10 cellular contexts compared by ENCODE assay signal in genomic region chr4:125736057-125736456, GRCh38.
DNase-seq lines count a peak whose midpoint lies in the region; ATAC-seq, FAIRE-seq and TF ChIP-seq lines count a peak whose summit lies in the region.
"Had no signal": no experiment of that assay in that cellular context is flagged by ENCODE, and none has a peak within 500 bp of the region (broad histone marks: within the 10 kb centered on the region; RNA-seq: fewer than 3 reads in every experiment).

No MANE protein-coding gene starts in this region.

- H3K27ac Mint-ChIP-seq in stimulated activated memory B cell treated with anti-CD40 and anti-IgM and Interleukin-4, amounts not matched to agents 10 μg/mL and 1 μg/mL and 100 μg/mL, for 72 hours: no peak overlapping the region

- H3K36me3 ChIP-seq in MG63 (no peaks in the 10 kb centered on the region), bronchial epithelial cell (ENCODE audit: control insufficient read depth, insufficient read depth, low read length) (no peaks in the 10 kb centered on the region)
- H3K36me3 ChIP-seq: tibial nerve had no signal

- H3K27me3 ChIP-seq in MG63 (no peaks in the 10 kb centered on the region), bronchial epithelial cell (ENCODE audit: control insufficient read depth, insufficient read depth, low read length) (no peaks in the 10 kb centered on the region)
- H3K27me3 ChIP-seq: tibial nerve had no signal

- no peaks in the 10 kb centered on the region for H3K9me3 ChIP-seq in MG63
- H3K9me3 ChIP-seq: tibial nerve had no signal

- H3K4me3 ChIP-seq in MG63 (no peak overlapping the region), bronchial epithelial cell (ENCODE audit: low read depth, low read length) (no peak overlapping the region)
- H3K4me3 ChIP-seq: tibial nerve had no signal

- no peaks in the 10 kb centered on the region for H3K36me3 Mint-ChIP-seq in stimulated activated memory B cell treated with anti-CD40 and anti-IgM and Interleukin-4, amounts not matched to agents 10 μg/mL and 1 μg/mL and 100 μg/mL, for 72 hours

- FAIRE-seq in D721Med (lab: Jason Lieb, UNC) (no peak), bronchial epithelial cell (lab: Jason Lieb, UNC) (no peak)

- TF ChIP-seq CTCF in D721Med (IDR thresholded peaks at IDR 0.05; ENCODE audit: insufficient read depth, missing control alignments) (peak; percentile 11), bronchial epithelial cell (IDR thresholded peaks at IDR 0.05; ENCODE audit: insufficient read depth, low read length, severe bottlenecking) (no peak)

- H3K27me3 Mint-ChIP-seq in stimulated activated memory B cell treated with anti-CD40 and anti-IgM and Interleukin-4, amounts not matched to agents 10 μg/mL and 1 μg/mL and 100 μg/mL, for 72 hours: no peaks in the 10 kb centered on the region

- ATAC-seq in HG03457 (IDR thresholded peaks at IDR 0.05; ENCODE audit: unreplicated experiment): no peak
- ATAC-seq in stimulated activated memory B cell treated with anti-CD40 and anti-IgM and Interleukin-4, amounts not matched to agents 10 μg/mL and 1 μg/mL and 100 μg/mL, for 72 hours: no peak

- DNase-seq in D721Med (ENCODE audit: insufficient read length, low spot score) (no peak), MG63 (peak; percentile 9), bronchial epithelial cell (ENCODE audit: low read depth) (peak; percentile 27), left kidney (ENCODE audit: low read depth, low spot score) (peak; percentile 29), NCI-H2196 (lab: John Stamatoyannopoulos, UW; ENCODE audit: unreplicated experiment) (no peak)
- DNase-seq in activated naive CD4-positive, alpha-beta T cell treated with Interleukin-2 at 50 U/mL for 16 hours: no peak
- DNase-seq: NCI-H187 treated with DMSO at 0.1 percent for 48 hours had no signal

- H3K4me1 Mint-ChIP-seq in stimulated activated memory B cell treated with anti-CD40 and anti-IgM and Interleukin-4, amounts not matched to agents 10 μg/mL and 1 μg/mL and 100 μg/mL, for 72 hours: no peaks in the 10 kb centered on the region

- no peaks in the 10 kb centered on the region for H3K9me3 Mint-ChIP-seq in stimulated activated memory B cell treated with anti-CD40 and anti-IgM and Interleukin-4, amounts not matched to agents 10 μg/mL and 1 μg/mL and 100 μg/mL, for 72 hours

- no peak overlapping the region for H3K4me3 Mint-ChIP-seq in stimulated activated memory B cell treated with anti-CD40 and anti-IgM and Interleukin-4, amounts not matched to agents 10 μg/mL and 1 μg/mL and 100 μg/mL, for 72 hours

Comparison
In these comparisons a context has a peak if more than half of its experiments do, and no peak if none do; other contexts are left out.
1. DNase-seq: peak in MG63 (single experiment), bronchial epithelial cell (single experiment) and left kidney (single experiment); none in D721Med (single experiment), NCI-H2196 (single experiment) and activated naive CD4-positive, alpha-beta T cell treated with Interleukin-2 at 50 U/mL for 16 hours (single experiment).